8 cellular contexts compared by ENCODE assay signal in the genomic region with DNA sequence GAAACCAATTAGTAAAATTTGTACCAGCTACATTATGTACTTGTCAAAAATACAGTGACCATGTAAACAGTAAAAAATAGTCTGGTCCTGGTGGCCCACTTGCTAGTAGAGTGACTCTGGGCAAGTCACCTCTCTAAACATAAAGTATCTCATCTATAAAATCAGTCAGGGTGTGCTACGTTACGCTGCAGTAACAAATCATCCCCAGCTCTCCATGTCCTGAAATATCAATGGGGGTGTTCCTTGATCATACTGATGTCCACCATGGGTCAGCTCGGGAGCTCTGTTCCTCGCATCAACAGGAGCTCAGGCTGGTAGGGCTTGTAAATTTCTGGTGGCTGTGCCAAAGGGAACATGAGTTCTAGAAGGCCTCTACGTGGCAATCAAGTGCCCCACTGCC.
"Had no signal": no experiment of that assay in that cellular context is flagged by ENCODE, and none has a peak within 500 bp of the region (broad histone marks: within the 10 kb centered on the region; RNA-seq: fewer than 3 reads in every experiment).

No MANE protein-coding gene starts in this region.

- H3K4me3 ChIP-seq: GM12878 had no signal

- DNase-seq: GDM1, GF-D8 had no signal

- ATAC-seq: GM12878 had no signal

- FAIRE-seq: G401.6, GM12878, GM12891, GM12892, GM18507, GM19239 had no signal
